Comparison of ENCODE assay signal across 36 cellular contexts in the genomic region with DNA sequence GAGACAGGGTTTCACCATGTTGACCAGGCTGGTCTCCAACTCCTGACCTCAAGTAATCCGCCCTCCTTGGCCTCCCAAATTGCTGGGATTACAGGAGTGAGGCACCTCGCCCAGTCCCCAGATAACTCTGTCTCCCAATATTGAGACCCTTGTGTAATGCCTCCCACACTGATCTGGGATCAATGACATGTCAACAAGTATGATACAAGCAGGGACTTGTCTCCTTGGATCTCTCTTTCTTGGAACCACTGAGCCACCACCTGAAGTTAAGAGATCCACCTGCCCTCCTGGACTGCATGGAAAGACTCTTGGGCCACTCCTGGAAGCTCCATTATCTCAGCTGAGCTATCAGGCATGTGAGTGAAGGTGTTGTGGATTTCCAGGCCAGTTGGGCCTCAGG. TPM values are rescaled to one million over a fixed set of nuclear protein-coding genes. Genes with fewer than 3 reads are reported as not detected.
DNase-seq lines count a peak whose midpoint lies in the region; ATAC-seq and TF ChIP-seq lines count a peak whose summit lies in the region.
"Had no signal": no experiment of that assay in that cellular context is flagged by ENCODE, and none has a peak within 500 bp of the region (broad histone marks: within the 10 kb centered on the region; RNA-seq: fewer than 3 reads in every experiment).

No MANE protein-coding gene starts in this region.

- CTCF ChIA-PET in RWPE1 (lab: Yijun Ruan, JAX): interaction anchor here (0.7 kb wide), 1 partner anchor 46 kb away, joined by 3 read pairs; no protein-coding TSS in a partner anchor

- no peaks in the 10 kb centered on the region for H3K9me3 Mint-ChIP-seq in activated naive CD4-positive, alpha-beta T cell treated with anti-CD3 and anti-CD28 coated beads, Interleukin-2, amount 50 U/mL, for 24 hours
- H3K9me3 Mint-ChIP-seq in central memory CD8-positive, alpha-beta T cell: no peaks in the 10 kb centered on the region
- H3K9me3 Mint-ChIP-seq: activated CD4-positive, alpha-beta T cell treated with anti-CD3 and anti-CD28 coated beads, Interleukin-2, amount 10 ng/mL, durations not matched to agents 24 days and 14 days; activated T-helper 2 cell treated with anti-CD3 and anti-CD28 coated beads, Interferon-gamma antibody, Interleukin-2, Interleukin-4, amounts not matched to agents 10 μg/mL and 5 μg/mL and 100 μg/mL, durations not matched to agents 14 hours and 24 hours and 36 hours; endodermal cell; HFFc6 had no signal

- H3K27me3 ChIP-seq in Peyer's patch: no peaks in the 10 kb centered on the region
- H3K27me3 ChIP-seq: adrenal gland, left lung, right lobe of liver, tibial nerve had no signal

- peaks cover 14% of the 10 kb centered on the region for H3K36me3 Mint-ChIP-seq in activated naive CD4-positive, alpha-beta T cell treated with anti-CD3 and anti-CD28 coated beads, Interleukin-2, amount 50 U/mL, for 24 hours
- H3K36me3 Mint-ChIP-seq in central memory CD8-positive, alpha-beta T cell (ENCODE audit: insufficient read depth): peaks cover 31% of the 10 kb centered on the region

- POLR2A ChIA-PET in RWPE1 (lab: Yijun Ruan, JAX; ENCODE audit: low non-redundant PET): interaction anchor here (0.6 kb wide), 1 partner anchor 77 kb away, joined by 3 read pairs; no protein-coding TSS in a partner anchor

- no peaks in the 10 kb centered on the region for H3K9me3 ChIP-seq in Peyer's patch
- H3K9me3 ChIP-seq: adrenal gland; BLaER1 treated with 17β-estradiol and CSF1 and Interleukin-3, amounts not matched to agents 10 nM and 100 nM; left lung; right lobe of liver; tibial nerve had no signal

- TF ChIP-seq CTCF in RWPE1 (conservative IDR thresholded peaks at IDR 0.05; ENCODE audit: low read depth): no peak
- no peak for TF ChIP-seq CTCF in Peyer's patch (IDR thresholded peaks at IDR 0.05)

- H3K36me3 ChIP-seq in Peyer's patch: peaks cover 0 to 30% (median 0%) of the 10 kb centered on the region in 3 donors

- H3K4me3 Mint-ChIP-seq in activated naive CD4-positive, alpha-beta T cell treated with anti-CD3 and anti-CD28 coated beads, Interleukin-2, amount 50 U/mL, for 24 hours: no peak overlapping the region
- H3K4me3 Mint-ChIP-seq in central memory CD8-positive, alpha-beta T cell: no peak overlapping the region
- H3K4me3 Mint-ChIP-seq: activated CD4-positive, alpha-beta T cell treated with anti-CD3 and anti-CD28 coated beads, Interleukin-2, amount 10 ng/mL, durations not matched to agents 24 days and 14 days; endodermal cell; HFFc6 had no signal

- TF ChIP-seq POLR2A in Peyer's patch (IDR thresholded peaks at IDR 0.05): no peak

- H3K4me1 ChIP-seq in Peyer's patch: no peaks in the 10 kb centered on the region
- H3K4me1 ChIP-seq: adrenal gland, left lung, right lobe of liver, tibial nerve had no signal

- peaks cover 9% of the 10 kb centered on the region for H3K4me1 Mint-ChIP-seq in activated naive CD4-positive, alpha-beta T cell treated with anti-CD3 and anti-CD28 coated beads, Interleukin-2, amount 50 U/mL, for 24 hours
- peaks cover 5% of the 10 kb centered on the region for H3K4me1 Mint-ChIP-seq in central memory CD8-positive, alpha-beta T cell
- H3K4me1 Mint-ChIP-seq: endodermal cell had no signal

- H3K27ac ChIP-seq in RWPE1: 0 out of 2 replicates have a peak overlapping the region, but pooled peaks have one; percentile 9
- no peak overlapping the region for H3K27ac ChIP-seq in Peyer's patch
- H3K27ac ChIP-seq: adrenal gland; BLaER1 treated with 17β-estradiol and CSF1 and Interleukin-3, amounts not matched to agents 10 nM and 100 nM; left lung; PC-9; right lobe of liver; tibial nerve; WERI-Rb-1 had no signal

- H3K27ac Mint-ChIP-seq in activated naive CD4-positive, alpha-beta T cell treated with anti-CD3 and anti-CD28 coated beads, Interleukin-2, amount 50 U/mL, for 24 hours: peak overlapping the region; percentile 51
- peak overlapping the region; percentile 51 for H3K27ac Mint-ChIP-seq in central memory CD8-positive, alpha-beta T cell (ENCODE audit: low read depth)
- H3K27ac Mint-ChIP-seq: activated CD4-positive, alpha-beta T cell treated with anti-CD3 and anti-CD28 coated beads, Interleukin-2, amount 10 ng/mL, durations not matched to agents 24 days and 14 days; endodermal cell; HFFc6; progenitor cell of endocrine pancreas had no signal

- DNase-seq in activated naive CD4-positive, alpha-beta T cell (lab: John Stamatoyannopoulos, UW): no peak
- no peak for DNase-seq in RWPE1 (ENCODE audit: low spot score)
- no peak for DNase-seq in central memory CD8-positive, alpha-beta T cell (ENCODE audit: low spot score in 2 of 2)
- DNase-seq in Peyer's patch: no peak
- DNase-seq: activated CD4-positive, alpha-beta T cell treated with anti-CD3 and anti-CD28 coated beads, Interleukin-2, amount 10 ng/mL, durations not matched to agents 24 days and 14 days; adrenal gland; Calu3; central memory CD4-positive, alpha-beta T cell; DMS79 treated with DMSO at 0.1 percent for 48 hours; endodermal cell; GDM1; GOT3; HFFc6; islet precursor cell; left lung; mesenchymal stem cell; NCI-H146; NCI-H226; NCI-H526 treated with DMSO at 0.1 percent for 48 hours; NK-92 treated with Interleukin-12 subunit alpha and Interleukin-12 subunit beta, amount 100 ng/mL, for 24 hours; PC-9; right lobe of liver; Right ventricle myocardium superior; stimulated activated CD8-positive, alpha-beta memory T cell treated with anti-CD3 and anti-CD28 coated beads, Interleukin-4, amount 100 ng/mL, for 48 hours; WERI-Rb-1 had no signal

- peaks cover under 1% of the 10 kb centered on the region for H3K27me3 Mint-ChIP-seq in activated naive CD4-positive, alpha-beta T cell treated with anti-CD3 and anti-CD28 coated beads, Interleukin-2, amount 50 U/mL, for 24 hours
- H3K27me3 Mint-ChIP-seq in central memory CD8-positive, alpha-beta T cell: peaks cover 2% of the 10 kb centered on the region
- H3K27me3 Mint-ChIP-seq: activated CD4-positive, alpha-beta T cell treated with anti-CD3 and anti-CD28 coated beads, Interleukin-2, amount 10 ng/mL, durations not matched to agents 24 days and 14 days; progenitor cell of endocrine pancreas had no signal

- ATAC-seq in central memory CD8-positive, alpha-beta T cell (replicated peaks; ENCODE audit: extremely low read depth, poor library complexity, severe bottlenecking): no peak
- ATAC-seq in GM18502 (IDR thresholded peaks at IDR 0.05; ENCODE audit: poor library complexity, unreplicated experiment) (no peak), HG03439 (IDR thresholded peaks at IDR 0.05; ENCODE audit: unreplicated experiment) (no peak)
- ATAC-seq: left lung, right lobe of liver, SK-N-SH treated with all-trans-retinoic acid at 6 μM for 48 hours had no signal

- no peak overlapping the region for H3K4me3 ChIP-seq in Peyer's patch
- H3K4me3 ChIP-seq: adrenal gland; BLaER1 treated with 17β-estradiol and CSF1 and Interleukin-3, amounts not matched to agents 10 nM and 100 nM; left lung; PC-9; right lobe of liver; tibial nerve had no signal

RNA-seq across cellular contexts. Expression of a gene that starts 15.1 kb away (rescaled TPM):
- total RNA-seq in Peyer's patch: 10 to 100 TPM in 3 of 4 donors, 1 to 10 TPM in 1; 8.4 to 38.0 (median 23.6) TPM

RNA-seq across cellular contexts. Expression of a gene that starts 16.9 kb away (rescaled TPM):
- total RNA-seq in Peyer's patch: 1 to 10 TPM in 3 of 4 donors, under 1 TPM in 1; 0.53 to 8.3 (median 1.7) TPM

RNA-seq across cellular contexts. Expression of a gene that starts 17.1 kb away (rescaled TPM):
- 1 to 10 TPM in 1 of 4 donors, not detected in 3; 9.7 TPM for total RNA-seq in Peyer's patch
- total RNA-seq: Calu3, HT1080, progenitor cell of endocrine pancreas had no signal

RNA-seq across cellular contexts. Expression of a gene that starts 22.9 kb away (rescaled TPM):
- total RNA-seq in Peyer's patch: 10 to 100 TPM in 3 of 4 donors, 1 to 10 TPM in 1; 4.2 to 56.1 (median 20.2) TPM
- total RNA-seq: activated CD4-positive, alpha-beta T cell treated with anti-CD3 and anti-CD28 coated beads, Interleukin-2, amount 10 ng/mL, durations not matched to agents 24 days and 14 days; Calu3; endodermal cell; fibroblast of villous mesenchyme; HFFc6; HT1080; PC-9; progenitor cell of endocrine pancreas; T-helper 2 cell treated with Interferon-gamma antibody and Interleukin-4, amounts not matched to agents 100 ng/mL and 5 ng/mL, for 36 hours had no signal

RNA-seq across cellular contexts. Expression of a gene that starts 28.5 kb away (rescaled TPM):
- total RNA-seq in Peyer's patch: 1 to 10 TPM in 1 of 4 donors, not detected in 3; 1.7 TPM
- total RNA-seq: HT1080, PC-9, right lobe of liver, Right ventricle myocardium superior had no signal
